ENCODE assay signal across 24 cellular contexts in genomic region chr4:25687763-25688162, GRCh38. TPM values are rescaled to one million over a fixed set of nuclear protein-coding genes. Genes with fewer than 3 reads are reported as not detected.
"Had no signal": no experiment of that assay in that cellular context is flagged by ENCODE, and none has a peak within 500 bp of the region (broad histone marks: within the 10 kb centered on the region; RNA-seq: fewer than 3 reads in every experiment).

No MANE protein-coding gene starts in this region.

- FAIRE-seq: HTR-8/SVneo, K562, RCC 7860 had no signal

- H3K27ac Mint-ChIP-seq: IgD-negative memory B cell had no signal

- H3K27me3 Mint-ChIP-seq: IgD-negative memory B cell had no signal

- H3K4me3 Mint-ChIP-seq: IgD-negative memory B cell had no signal

- ATAC-seq: K562 had no signal

- DNase-seq: Kasumi-1, MM.1S, NCI-H1092 treated with DMSO at 0.1 percent for 48 hours, NCI-H1417 treated with DMSO at 0.1 percent for 48 hours, NCI-H146, NCI-H1694 treated with DMSO at 0.1 percent for 48 hours, NCI-H1930, NCI-H2081 treated with DMSO at 0.1 percent for 48 hours, NCI-H2171, NCI-H226, NCI-H446, NCI-H510A, NCI-H524 treated with DMSO at 0.1 percent for 48 hours, NCI-H69, NCI-H774, Right ventricle myocardium superior, RPMI8226, SIG-M5 had no signal

RNA-seq across cellular contexts. Expression of gene SLC34A2, which starts 32.1 kb away (rescaled TPM):
- total RNA-seq: M059J, SJSA1 had no signal
- polyA plus RNA-seq: IgD-negative memory B cell, K562 had no signal
